In the genomic region with DNA sequence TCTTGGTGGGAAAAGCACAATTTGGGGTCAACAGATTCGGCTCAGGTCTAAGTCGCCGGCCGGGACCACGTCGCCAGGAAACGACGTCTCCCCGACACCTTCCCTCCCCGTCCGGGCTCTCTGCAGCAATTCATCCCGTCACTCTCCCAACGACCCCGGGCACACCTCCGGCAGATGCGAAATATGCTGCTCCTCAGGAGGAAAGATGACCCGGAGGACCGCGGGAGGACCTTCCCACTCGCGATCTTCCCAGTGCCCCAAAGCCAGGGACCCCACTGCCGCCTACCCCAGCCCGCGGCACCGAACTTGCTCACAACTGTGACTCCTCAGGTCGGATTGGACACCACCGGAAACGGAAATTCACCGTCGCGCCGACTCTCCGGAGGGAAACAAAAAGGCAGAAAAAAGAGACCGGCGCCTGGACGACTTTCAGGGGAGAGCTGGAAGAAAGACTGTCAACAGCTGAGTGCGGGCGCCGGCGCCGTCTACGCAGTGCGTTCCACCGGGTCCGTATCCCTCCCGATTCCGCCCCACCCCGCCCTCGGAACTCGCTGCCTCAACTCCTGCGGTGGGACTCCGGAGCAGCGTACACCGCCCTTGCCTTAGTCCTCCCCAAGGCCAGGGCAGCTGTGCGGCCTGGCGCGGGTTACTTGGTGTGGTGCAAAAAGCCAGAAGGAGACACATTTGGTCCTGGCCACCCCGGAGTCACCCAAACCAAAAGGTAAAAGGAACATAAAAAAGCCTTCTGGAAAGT, we compare ENCODE assay signal across 1 cellular context.
TF ChIP-seq lines count a peak whose summit lies in the region.

No MANE protein-coding gene starts in this region.

TF ChIP-seq in K562, 482 proteins besides CTCF, POLR2A, EP300 and RAD21 (continued from another document and continues in another):
- TF ChIP-seq, protein P1, sequence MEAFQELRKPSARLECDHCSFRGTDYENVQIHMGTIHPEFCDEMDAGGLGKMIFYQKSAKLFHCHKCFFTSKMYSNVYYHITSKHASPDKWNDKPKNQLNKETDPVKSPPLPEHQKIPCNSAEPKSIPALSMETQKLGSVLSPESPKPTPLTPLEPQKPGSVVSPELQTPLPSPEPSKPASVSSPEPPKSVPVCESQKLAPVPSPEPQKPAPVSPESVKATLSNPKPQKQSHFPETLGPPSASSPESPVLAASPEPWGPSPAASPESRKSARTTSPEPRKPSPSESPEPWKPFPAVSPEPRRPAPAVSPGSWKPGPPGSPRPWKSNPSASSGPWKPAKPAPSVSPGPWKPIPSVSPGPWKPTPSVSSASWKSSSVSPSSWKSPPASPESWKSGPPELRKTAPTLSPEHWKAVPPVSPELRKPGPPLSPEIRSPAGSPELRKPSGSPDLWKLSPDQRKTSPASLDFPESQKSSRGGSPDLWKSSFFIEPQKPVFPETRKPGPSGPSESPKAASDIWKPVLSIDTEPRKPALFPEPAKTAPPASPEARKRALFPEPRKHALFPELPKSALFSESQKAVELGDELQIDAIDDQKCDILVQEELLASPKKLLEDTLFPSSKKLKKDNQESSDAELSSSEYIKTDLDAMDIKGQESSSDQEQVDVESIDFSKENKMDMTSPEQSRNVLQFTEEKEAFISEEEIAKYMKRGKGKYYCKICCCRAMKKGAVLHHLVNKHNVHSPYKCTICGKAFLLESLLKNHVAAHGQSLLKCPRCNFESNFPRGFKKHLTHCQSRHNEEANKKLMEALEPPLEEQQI (IDR thresholded peaks at IDR 0.05) = 0 out of 2 replicates have a peak, but pooled peaks have one; percentile 56
- TF ChIP-seq, protein P2, sequence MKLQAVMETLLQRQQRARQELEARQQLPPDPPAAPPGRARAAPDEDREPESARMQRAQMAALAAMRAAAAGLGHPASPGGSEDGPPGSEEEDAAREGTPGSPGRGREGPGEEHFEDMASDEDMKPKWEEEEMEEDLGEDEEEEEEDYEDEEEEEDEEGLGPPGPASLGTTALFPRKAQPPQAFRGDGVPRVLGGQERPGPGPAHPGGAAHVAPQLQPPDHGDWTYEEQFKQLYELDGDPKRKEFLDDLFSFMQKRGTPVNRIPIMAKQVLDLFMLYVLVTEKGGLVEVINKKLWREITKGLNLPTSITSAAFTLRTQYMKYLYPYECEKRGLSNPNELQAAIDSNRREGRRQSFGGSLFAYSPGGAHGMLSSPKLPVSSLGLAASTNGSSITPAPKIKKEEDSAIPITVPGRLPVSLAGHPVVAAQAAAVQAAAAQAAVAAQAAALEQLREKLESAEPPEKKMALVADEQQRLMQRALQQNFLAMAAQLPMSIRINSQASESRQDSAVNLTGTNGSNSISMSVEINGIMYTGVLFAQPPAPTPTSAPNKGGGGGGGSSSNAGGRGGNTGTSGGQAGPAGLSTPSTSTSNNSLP (IDR thresholded peaks at IDR 0.05; ENCODE audit: borderline replicate concordance, low read depth, low read length) = no peak; the same call in 1 of the 2 replicates
- TF ChIP-seq, protein P3, sequence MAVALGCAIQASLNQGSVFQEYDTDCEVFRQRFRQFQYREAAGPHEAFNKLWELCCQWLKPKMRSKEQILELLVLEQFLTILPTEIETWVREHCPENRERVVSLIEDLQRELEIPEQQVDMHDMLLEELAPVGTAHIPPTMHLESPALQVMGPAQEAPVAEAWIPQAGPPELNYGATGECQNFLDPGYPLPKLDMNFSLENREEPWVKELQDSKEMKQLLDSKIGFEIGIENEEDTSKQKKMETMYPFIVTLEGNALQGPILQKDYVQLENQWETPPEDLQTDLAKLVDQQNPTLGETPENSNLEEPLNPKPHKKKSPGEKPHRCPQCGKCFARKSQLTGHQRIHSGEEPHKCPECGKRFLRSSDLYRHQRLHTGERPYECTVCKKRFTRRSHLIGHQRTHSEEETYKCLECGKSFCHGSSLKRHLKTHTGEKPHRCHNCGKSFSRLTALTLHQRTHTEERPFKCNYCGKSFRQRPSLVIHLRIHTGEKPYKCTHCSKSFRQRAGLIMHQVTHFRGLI (CRISPR knock-in tag; IDR thresholded peaks at IDR 0.05) = no peak
- TF ChIP-seq, protein P4, sequence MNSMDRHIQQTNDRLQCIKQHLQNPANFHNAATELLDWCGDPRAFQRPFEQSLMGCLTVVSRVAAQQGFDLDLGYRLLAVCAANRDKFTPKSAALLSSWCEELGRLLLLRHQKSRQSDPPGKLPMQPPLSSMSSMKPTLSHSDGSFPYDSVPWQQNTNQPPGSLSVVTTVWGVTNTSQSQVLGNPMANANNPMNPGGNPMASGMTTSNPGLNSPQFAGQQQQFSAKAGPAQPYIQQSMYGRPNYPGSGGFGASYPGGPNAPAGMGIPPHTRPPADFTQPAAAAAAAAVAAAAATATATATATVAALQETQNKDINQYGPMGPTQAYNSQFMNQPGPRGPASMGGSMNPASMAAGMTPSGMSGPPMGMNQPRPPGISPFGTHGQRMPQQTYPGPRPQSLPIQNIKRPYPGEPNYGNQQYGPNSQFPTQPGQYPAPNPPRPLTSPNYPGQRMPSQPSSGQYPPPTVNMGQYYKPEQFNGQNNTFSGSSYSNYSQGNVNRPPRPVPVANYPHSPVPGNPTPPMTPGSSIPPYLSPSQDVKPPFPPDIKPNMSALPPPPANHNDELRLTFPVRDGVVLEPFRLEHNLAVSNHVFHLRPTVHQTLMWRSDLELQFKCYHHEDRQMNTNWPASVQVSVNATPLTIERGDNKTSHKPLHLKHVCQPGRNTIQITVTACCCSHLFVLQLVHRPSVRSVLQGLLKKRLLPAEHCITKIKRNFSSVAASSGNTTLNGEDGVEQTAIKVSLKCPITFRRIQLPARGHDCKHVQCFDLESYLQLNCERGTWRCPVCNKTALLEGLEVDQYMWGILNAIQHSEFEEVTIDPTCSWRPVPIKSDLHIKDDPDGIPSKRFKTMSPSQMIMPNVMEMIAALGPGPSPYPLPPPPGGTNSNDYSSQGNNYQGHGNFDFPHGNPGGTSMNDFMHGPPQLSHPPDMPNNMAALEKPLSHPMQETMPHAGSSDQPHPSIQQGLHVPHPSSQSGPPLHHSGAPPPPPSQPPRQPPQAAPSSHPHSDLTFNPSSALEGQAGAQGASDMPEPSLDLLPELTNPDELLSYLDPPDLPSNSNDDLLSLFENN (IDR thresholded peaks at IDR 0.05; ENCODE audit: low read depth in 2 of 2, low read length in 2 of 2) = peak; percentile 43 to 70; a peak in 1 of 4 replicates
- TF ChIP-seq ZNF140 (CRISPR knock-in tag; IDR thresholded peaks at IDR 0.05) = no peak
- peak; percentile 95 for TF ChIP-seq ZFX (CRISPR knock-in tag; IDR thresholded peaks at IDR 0.05)
- TF ChIP-seq MYC (IDR thresholded peaks at IDR 0.05; ENCODE audit: low read depth, low read length) = 0 out of 2 replicates have a peak, but pooled peaks have one; percentile 65
- peak; percentile 80 for TF ChIP-seq MYC (CRISPR knock-in tag; IDR thresholded peaks at IDR 0.05; ENCODE audit: borderline replicate concordance, low read depth)
- peak; percentile 76 for TF ChIP-seq NFRKB (IDR thresholded peaks at IDR 0.05; ENCODE audit: low read depth)
- TF ChIP-seq, protein P5, sequence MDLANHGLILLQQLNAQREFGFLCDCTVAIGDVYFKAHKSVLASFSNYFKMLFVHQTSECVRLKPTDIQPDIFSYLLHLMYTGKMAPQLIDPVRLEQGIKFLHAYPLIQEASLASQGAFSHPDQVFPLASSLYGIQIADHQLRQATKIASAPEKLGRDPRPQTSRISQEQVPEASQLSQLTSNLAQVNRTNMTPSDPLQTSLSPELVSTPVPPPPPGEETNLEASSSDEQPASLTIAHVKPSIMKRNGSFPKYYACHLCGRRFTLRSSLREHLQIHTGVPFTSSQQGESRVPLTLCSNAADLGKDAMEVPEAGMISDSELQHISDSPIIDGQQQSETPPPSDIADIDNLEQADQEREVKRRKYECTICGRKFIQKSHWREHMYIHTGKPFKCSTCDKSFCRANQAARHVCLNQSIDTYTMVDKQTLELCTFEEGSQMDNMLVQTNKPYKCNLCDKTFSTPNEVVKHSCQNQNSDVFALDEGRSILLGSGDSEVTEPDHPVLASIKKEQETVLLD (IDR thresholded peaks at IDR 0.05) = peak; percentile 66; the same call in 1 of the 2 replicates
- TF ChIP-seq CBFB (CRISPR knock-in tag; IDR thresholded peaks at IDR 0.05) = peak; percentile 55; the same call in 1 of the 2 replicates
- no peak for TF ChIP-seq MTF1 (CRISPR knock-in tag; IDR thresholded peaks at IDR 0.05; ENCODE audit: borderline replicate concordance)
- TF ChIP-seq BMI1 (IDR thresholded peaks at IDR 0.05; ENCODE audit: low read length) = peak; percentile 61; the same call in 1 of the 2 replicates
- TF ChIP-seq, protein P6, sequence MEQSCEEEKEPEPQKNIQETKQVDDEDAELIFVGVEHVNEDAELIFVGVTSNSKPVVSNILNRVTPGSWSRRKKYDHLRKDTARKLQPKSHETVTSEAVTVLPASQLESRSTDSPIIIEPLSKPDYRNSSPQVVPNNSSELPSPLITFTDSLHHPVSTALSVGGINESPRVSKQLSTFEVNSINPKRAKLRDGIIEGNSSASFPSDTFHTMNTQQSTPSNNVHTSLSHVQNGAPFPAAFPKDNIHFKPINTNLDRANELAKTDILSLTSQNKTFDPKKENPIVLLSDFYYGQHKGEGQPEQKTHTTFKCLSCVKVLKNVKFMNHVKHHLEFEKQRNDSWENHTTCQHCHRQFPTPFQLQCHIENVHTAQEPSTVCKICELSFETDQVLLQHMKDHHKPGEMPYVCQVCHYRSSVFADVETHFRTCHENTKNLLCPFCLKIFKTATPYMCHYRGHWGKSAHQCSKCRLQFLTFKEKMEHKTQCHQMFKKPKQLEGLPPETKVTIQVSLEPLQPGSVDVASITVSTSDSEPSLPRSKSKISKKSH (CRISPR knock-in tag; IDR thresholded peaks at IDR 0.05) = no peak
- TF ChIP-seq CBFA2T3 (IDR thresholded peaks at IDR 0.05) = no peak
- peak; percentile 89; the same call in 1 of the 2 replicates for TF ChIP-seq CBX1 (IDR thresholded peaks at IDR 0.05; ENCODE audit: low read depth)
- TF ChIP-seq, protein P7, sequence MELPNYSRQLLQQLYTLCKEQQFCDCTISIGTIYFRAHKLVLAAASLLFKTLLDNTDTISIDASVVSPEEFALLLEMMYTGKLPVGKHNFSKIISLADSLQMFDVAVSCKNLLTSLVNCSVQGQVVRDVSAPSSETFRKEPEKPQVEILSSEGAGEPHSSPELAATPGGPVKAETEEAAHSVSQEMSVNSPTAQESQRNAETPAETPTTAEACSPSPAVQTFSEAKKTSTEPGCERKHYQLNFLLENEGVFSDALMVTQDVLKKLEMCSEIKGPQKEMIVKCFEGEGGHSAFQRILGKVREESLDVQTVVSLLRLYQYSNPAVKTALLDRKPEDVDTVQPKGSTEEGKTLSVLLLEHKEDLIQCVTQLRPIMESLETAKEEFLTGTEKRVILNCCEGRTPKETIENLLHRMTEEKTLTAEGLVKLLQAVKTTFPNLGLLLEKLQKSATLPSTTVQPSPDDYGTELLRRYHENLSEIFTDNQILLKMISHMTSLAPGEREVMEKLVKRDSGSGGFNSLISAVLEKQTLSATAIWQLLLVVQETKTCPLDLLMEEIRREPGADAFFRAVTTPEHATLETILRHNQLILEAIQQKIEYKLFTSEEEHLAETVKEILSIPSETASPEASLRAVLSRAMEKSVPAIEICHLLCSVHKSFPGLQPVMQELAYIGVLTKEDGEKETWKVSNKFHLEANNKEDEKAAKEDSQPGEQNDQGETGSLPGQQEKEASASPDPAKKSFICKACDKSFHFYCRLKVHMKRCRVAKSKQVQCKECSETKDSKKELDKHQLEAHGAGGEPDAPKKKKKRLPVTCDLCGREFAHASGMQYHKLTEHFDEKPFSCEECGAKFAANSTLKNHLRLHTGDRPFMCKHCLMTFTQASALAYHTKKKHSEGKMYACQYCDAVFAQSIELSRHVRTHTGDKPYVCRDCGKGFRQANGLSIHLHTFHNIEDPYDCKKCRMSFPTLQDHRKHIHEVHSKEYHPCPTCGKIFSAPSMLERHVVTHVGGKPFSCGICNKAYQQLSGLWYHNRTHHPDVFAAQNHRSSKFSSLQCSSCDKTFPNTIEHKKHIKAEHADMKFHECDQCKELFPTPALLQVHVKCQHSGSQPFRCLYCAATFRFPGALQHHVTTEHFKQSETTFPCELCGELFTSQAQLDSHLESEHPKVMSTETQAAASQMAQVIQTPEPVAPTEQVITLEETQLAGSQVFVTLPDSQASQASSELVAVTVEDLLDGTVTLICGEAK (IDR thresholded peaks at IDR 0.05) = peak; percentile 100
- TF ChIP-seq, protein P7 (CRISPR knock-in tag; IDR thresholded peaks at IDR 0.05) = no peak
- no peak for TF ChIP-seq ZC3H8 (IDR thresholded peaks at IDR 0.05)
- peak; percentile 81 for TF ChIP-seq ZNF263 (CRISPR knock-in tag; IDR thresholded peaks at IDR 0.05; ENCODE audit: borderline replicate concordance)
- TF ChIP-seq, protein P8, sequence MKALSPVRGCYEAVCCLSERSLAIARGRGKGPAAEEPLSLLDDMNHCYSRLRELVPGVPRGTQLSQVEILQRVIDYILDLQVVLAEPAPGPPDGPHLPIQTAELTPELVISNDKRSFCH (CRISPR knock-in tag; IDR thresholded peaks at IDR 0.05) = no peak
- TF ChIP-seq, protein P8 (tag; IDR thresholded peaks at IDR 0.05) = peak; percentile 64; the same call in 1 of the 2 replicates
- no peak for TF ChIP-seq ZNF274 (IDR thresholded peaks at IDR 0.05; ENCODE audit: borderline replicate concordance, low read depth, low read length)
- TF ChIP-seq ESRRB (CRISPR knock-in tag; IDR thresholded peaks at IDR 0.05; ENCODE audit: borderline replicate concordance) = no peak
